ENCODE assay signal across 16 cellular contexts in the genomic region with DNA sequence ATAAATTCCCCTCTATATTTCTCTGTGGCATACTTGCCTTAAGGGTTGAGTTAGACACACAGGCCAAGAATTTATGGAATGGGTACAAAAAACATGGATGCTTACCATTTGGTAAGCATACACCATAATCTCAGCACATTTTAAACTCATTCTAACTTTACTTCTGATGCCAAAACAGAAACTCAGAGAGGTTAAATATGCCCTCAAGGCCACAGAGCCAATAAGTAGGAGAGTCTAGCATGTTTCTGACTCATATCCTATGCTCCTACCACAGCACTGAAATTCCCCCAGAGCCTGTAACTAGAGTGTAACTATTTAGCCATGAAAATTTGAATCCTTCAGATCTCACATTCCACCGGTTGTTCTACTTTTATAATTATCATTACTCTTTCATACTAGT.
DNase-seq lines count a peak whose midpoint lies in the region; ATAC-seq and TF ChIP-seq lines count a peak whose summit lies in the region.
"Had no signal": no experiment of that assay in that cellular context is flagged by ENCODE, and none has a peak within 500 bp of the region (broad histone marks: within the 10 kb centered on the region; RNA-seq: fewer than 3 reads in every experiment).

No MANE protein-coding gene starts in this region.

- H3K9me3 ChIP-seq in mucosa of descending colon, result no peaks in the 10 kb centered on the region
- H3K9me3 ChIP-seq: SJSA1, thoracic aorta had no signal

- no peaks in the 10 kb centered on the region for H3K9me3 Mint-ChIP-seq in HFFc6

- H3K79me2 ChIP-seq in ACC112 (ENCODE audit: control insufficient read depth, insufficient read depth, low read length, unreplicated experiment), result no peaks in the 10 kb centered on the region

- intact Hi-C loops in mucosa of descending colon (cut with DNase I, micrococcal nuclease), result no loop called here

- H3K27me3 ChIP-seq in ACC112 (ENCODE audit: insufficient read depth, low read length), result no peaks in the 10 kb centered on the region
- H3K27me3 ChIP-seq: SJSA1 had no signal

- H3K4me3 Mint-ChIP-seq in HFFc6, result peak overlapping the region; percentile 15; the same call in 1 of the 2 replicates
- H3K4me3 Mint-ChIP-seq: activated naive CD8-positive, alpha-beta T cell treated with anti-CD3 and anti-CD28 coated beads, Interleukin-2, amount 50 U/mL, for 24 hours; WTC11 had no signal

- H3K27me3 Mint-ChIP-seq in HFFc6 (ENCODE audit: insufficient read depth), result peaks cover 4% of the 10 kb centered on the region; the same call in 1 of the 2 replicates
- H3K27me3 Mint-ChIP-seq: activated naive CD8-positive, alpha-beta T cell treated with anti-CD3 and anti-CD28 coated beads, Interleukin-2, amount 50 U/mL, for 24 hours had no signal

- ATAC-seq in mucosa of descending colon, result no peak
- no peak for ATAC-seq in activated CD4-positive, CD25-positive, alpha-beta regulatory T cell treated with anti-CD3 and anti-CD28 coated beads, Interleukin-2, amount 50 U/mL, for 24 hours
- ATAC-seq in omental fat pad (ENCODE audit: low FRiP score), result no peak
- ATAC-seq in GM19023 (IDR thresholded peaks at IDR 0.05; ENCODE audit: unreplicated experiment), result no peak
- ATAC-seq: activated naive CD8-positive, alpha-beta T cell treated with anti-CD3 and anti-CD28 coated beads, Interleukin-2, amount 50 U/mL, for 24 hours; left ventricle myocardium superior; WTC11 had no signal

- H3K4me3 ChIP-seq in ACC112 (ENCODE audit: low read depth, low read length), result peak overlapping the region; percentile 5; the same call in 1 of the 2 replicates
- no peak overlapping the region for H3K4me3 ChIP-seq in mucosa of descending colon
- H3K4me3 ChIP-seq: SJSA1, thoracic aorta had no signal

- H3K4me1 Mint-ChIP-seq in HFFc6 (ENCODE audit: low read depth), result peaks cover 23% of the 10 kb centered on the region
- H3K4me1 Mint-ChIP-seq: activated naive CD8-positive, alpha-beta T cell treated with anti-CD3 and anti-CD28 coated beads, Interleukin-2, amount 50 U/mL, for 24 hours had no signal

- peak overlapping the region; percentile 48 for H3K27ac ChIP-seq in ACC112 (ENCODE audit: low read depth, low read length)
- H3K27ac ChIP-seq: KMS-11, SJSA1, thoracic aorta had no signal

- peak overlapping the region; percentile 87 for H3K27ac Mint-ChIP-seq in HFFc6
- H3K27ac Mint-ChIP-seq: activated naive CD8-positive, alpha-beta T cell treated with anti-CD3 and anti-CD28 coated beads, Interleukin-2, amount 50 U/mL, for 24 hours; WTC11 had no signal

- no peaks in the 10 kb centered on the region for H3K36me3 Mint-ChIP-seq in HFFc6 (ENCODE audit: low read depth)

- peak overlapping the region; percentile 70 for H2AFZ ChIP-seq in ACC112 (ENCODE audit: low read length, unreplicated experiment)

- peak; percentile 85 for DNase-seq in HFFc6
- peak; percentile 42 for DNase-seq in astrocyte of the hippocampus (ENCODE audit: low read depth, low spot score)
- DNase-seq in foreskin melanocyte, result peak; percentile 79
- no peak for DNase-seq in mucosa of descending colon
- DNase-seq in omental fat pad (ENCODE audit: low spot score), result no peak
- DNase-seq: activated naive CD8-positive, alpha-beta T cell treated with anti-CD3 and anti-CD28 coated beads, Interleukin-2, amount 50 U/mL, for 24 hours; left ventricle myocardium superior; NCI-H1930; NCI-H82 had no signal

- H3K36me3 ChIP-seq in ACC112 (ENCODE audit: insufficient read depth, low read length), result no peaks in the 10 kb centered on the region
- H3K36me3 ChIP-seq in mucosa of descending colon (ENCODE audit: low read depth), result no peaks in the 10 kb centered on the region
- H3K36me3 ChIP-seq: SJSA1, thoracic aorta had no signal

- H3K4me1 ChIP-seq in ACC112 (ENCODE audit: control insufficient read depth, insufficient read depth, low read length, unreplicated experiment) (peaks cover 19% of the 10 kb centered on the region), mucosa of descending colon (ENCODE audit: low read depth) (peaks cover under 1% of the 10 kb centered on the region)
- H3K4me1 ChIP-seq: SJSA1 had no signal

- TF ChIP-seq CTCF in HFFc6 (IDR thresholded peaks at IDR 0.05) (no peak), mucosa of descending colon (IDR thresholded peaks at IDR 0.05) (no peak), omental fat pad (IDR thresholded peaks at IDR 0.05) (no peak)

Comparison
In these comparisons a context has a peak if more than half of its experiments do, and no peak if none do; other contexts are left out.
1. DNase-seq: peak in HFFc6 (single experiment), astrocyte of the hippocampus (single experiment) and foreskin melanocyte (single experiment); none in mucosa of descending colon (0 of 3) and omental fat pad (single experiment).